Comparison of ENCODE assay signal across 23 cellular contexts in genomic region chr14:62301911-62302310, GRCh38.
DNase-seq lines count a peak whose midpoint lies in the region; TF ChIP-seq lines count a peak whose summit lies in the region.
"Had no signal": no experiment of that assay in that cellular context is flagged by ENCODE, and none has a peak within 500 bp of the region (broad histone marks: within the 10 kb centered on the region; RNA-seq: fewer than 3 reads in every experiment).

No MANE protein-coding gene starts in this region.

- no peak overlapping the region for H3K4me3 Mint-ChIP-seq in Caco-2 (ENCODE audit: unreplicated experiment)
- H3K4me3 Mint-ChIP-seq: activated naive CD8-positive, alpha-beta T cell; immature natural killer cell; T-helper 17 cell had no signal

- H3K9me3 Mint-ChIP-seq in Caco-2 (ENCODE audit: unreplicated experiment) = no peaks in the 10 kb centered on the region

- POLR2A ChIA-PET in Caco-2 (lab: Charles Lee) = no interaction called here

- intact Hi-C loops in Caco-2 (cut with micrococcal nuclease; ENCODE audit: unreplicated experiment) = no loop called here

- no peak overlapping the region for H3K27ac Mint-ChIP-seq in Caco-2 (ENCODE audit: unreplicated experiment)
- H3K27ac Mint-ChIP-seq: activated naive CD8-positive, alpha-beta T cell; immature natural killer cell; progenitor cell of endocrine pancreas; T-helper 17 cell had no signal

- no peak overlapping the region for H3K4me3 ChIP-seq in astrocyte of the spinal cord (ENCODE audit: low read depth, low read length)
- H3K4me3 ChIP-seq in fibroblast of villous mesenchyme (ENCODE audit: low read depth, low read length) = no peak overlapping the region
- no peak overlapping the region for H3K4me3 ChIP-seq in H7 (ENCODE audit: insufficient read depth, low read depth, low read length)
- no peak overlapping the region for H3K4me3 ChIP-seq in Caco-2 (ENCODE audit: low read depth, low read length)
- H3K4me3 ChIP-seq: BLaER1 treated with 17β-estradiol and CSF1 and Interleukin-3, amounts not matched to agents 10 nM and 100 nM had no signal

- CTCF ChIA-PET in Caco-2 (lab: Charles Lee) = no interaction called here

- no peaks in the 10 kb centered on the region for H3K36me3 Mint-ChIP-seq in Caco-2 (ENCODE audit: insufficient read depth, unreplicated experiment)
- H3K36me3 Mint-ChIP-seq: activated naive CD8-positive, alpha-beta T cell had no signal

- DNase-seq in AG08395 (ENCODE audit: low spot score) = peak; percentile 11
- DNase-seq in HCEC 1CT = peak; percentile 69
- peak; percentile 56 for DNase-seq in astrocyte of the spinal cord (ENCODE audit: low read depth, low spot score)
- DNase-seq in fibroblast of villous mesenchyme (ENCODE audit: low read depth) = peak; percentile 2
- no peak for DNase-seq in H7
- DNase-seq in D341Med (ENCODE audit: low spot score) = no peak
- no peak for DNase-seq in DMS 273 (lab: John Stamatoyannopoulos, UW; ENCODE audit: unreplicated experiment)
- DNase-seq in Caco-2 = no peak
- DNase-seq: activated CD4-positive, CD25-positive, alpha-beta regulatory T cell treated with anti-CD3 and anti-CD28 coated beads, Interleukin-2, amount 50 U/mL, for 72 hours; activated T-cell treated with anti-CD3 and anti-CD28 coated beads for 4 hours; brain microvascular endothelial cell; effector CD8-positive, alpha-beta T cell; GOT3; hypothalamus; immature natural killer cell; NCI-H2081 treated with DMSO at 0.1 percent for 48 hours; NCI-H345; NCI-H748 treated with DMSO at 0.1 percent for 48 hours; stimulated activated naive CD4-positive, alpha-beta T cell treated with Interleukin-2 at 50 U/mL for 16 hours; T-helper 17 cell had no signal

- no peaks in the 10 kb centered on the region for H3K4me1 Mint-ChIP-seq in Caco-2 (ENCODE audit: low read depth, unreplicated experiment)
- H3K4me1 Mint-ChIP-seq: immature natural killer cell, T-helper 17 cell had no signal

- no peaks in the 10 kb centered on the region for H3K9me3 ChIP-seq in Caco-2

- no peaks in the 10 kb centered on the region for H3K4me1 ChIP-seq in Caco-2

- in situ Hi-C loops in astrocyte of the spinal cord (cut with HindIII; ENCODE audit: low sequenced_read_pairs) = no loop called here

- BruUV-seq in Caco-2 (replicated peaks; lab: Mats Ljungman, UMichigan) = no TSS peak

- TF ChIP-seq CTCF in astrocyte of the spinal cord (IDR thresholded peaks at IDR 0.05; ENCODE audit: low read depth, low read length) = no peak
- no peak for TF ChIP-seq CTCF in fibroblast of villous mesenchyme (IDR thresholded peaks at IDR 0.05; ENCODE audit: insufficient read depth, low read depth, low read length)
- TF ChIP-seq CTCF in Caco-2 (IDR thresholded peaks at IDR 0.05; ENCODE audit: insufficient read depth in 1 of 2, low read depth in 1 of 2, low read length in 1 of 2, severe bottlenecking in 1 of 2, unreplicated experiment in 1 of 2) = no peak

- H3K36me3 ChIP-seq in H7 (replicated peaks; ENCODE audit: control insufficient read depth, insufficient read depth, low read length) = no peaks in the 10 kb centered on the region
- no peaks in the 10 kb centered on the region for H3K36me3 ChIP-seq in Caco-2 (ENCODE audit: control insufficient read depth, insufficient read depth, low read length)
- H3K36me3 ChIP-seq: BLaER1 treated with 17β-estradiol and CSF1 and Interleukin-3, amounts not matched to agents 10 nM and 100 nM; brain microvascular endothelial cell had no signal

- peaks cover 2% of the 10 kb centered on the region for H3K27me3 Mint-ChIP-seq in Caco-2 (ENCODE audit: insufficient read depth, unreplicated experiment)
- H3K27me3 Mint-ChIP-seq: progenitor cell of endocrine pancreas, T-helper 17 cell had no signal

- H3K27me3 ChIP-seq in H7 (ENCODE audit: control insufficient read depth, insufficient read depth, low read length) (no peaks in the 10 kb centered on the region), Caco-2 (replicated peaks; ENCODE audit: control insufficient read depth, insufficient read depth, low read length) (no peaks in the 10 kb centered on the region)
- H3K27me3 ChIP-seq: BLaER1 treated with 17β-estradiol and CSF1 and Interleukin-3, amounts not matched to agents 10 nM and 100 nM; brain microvascular endothelial cell had no signal

Comparison
In these comparisons a context has a peak if more than half of its experiments do, and no peak if none do; other contexts are left out.
1. DNase-seq: peak in AG08395 (single experiment), HCEC 1CT (single experiment), astrocyte of the spinal cord (single experiment) and fibroblast of villous mesenchyme (single experiment); none in H7 (single experiment), D341Med (single experiment), DMS 273 (single experiment) and Caco-2 (0 of 2).